8 cellular contexts compared by ENCODE assay signal in the genomic region with DNA sequence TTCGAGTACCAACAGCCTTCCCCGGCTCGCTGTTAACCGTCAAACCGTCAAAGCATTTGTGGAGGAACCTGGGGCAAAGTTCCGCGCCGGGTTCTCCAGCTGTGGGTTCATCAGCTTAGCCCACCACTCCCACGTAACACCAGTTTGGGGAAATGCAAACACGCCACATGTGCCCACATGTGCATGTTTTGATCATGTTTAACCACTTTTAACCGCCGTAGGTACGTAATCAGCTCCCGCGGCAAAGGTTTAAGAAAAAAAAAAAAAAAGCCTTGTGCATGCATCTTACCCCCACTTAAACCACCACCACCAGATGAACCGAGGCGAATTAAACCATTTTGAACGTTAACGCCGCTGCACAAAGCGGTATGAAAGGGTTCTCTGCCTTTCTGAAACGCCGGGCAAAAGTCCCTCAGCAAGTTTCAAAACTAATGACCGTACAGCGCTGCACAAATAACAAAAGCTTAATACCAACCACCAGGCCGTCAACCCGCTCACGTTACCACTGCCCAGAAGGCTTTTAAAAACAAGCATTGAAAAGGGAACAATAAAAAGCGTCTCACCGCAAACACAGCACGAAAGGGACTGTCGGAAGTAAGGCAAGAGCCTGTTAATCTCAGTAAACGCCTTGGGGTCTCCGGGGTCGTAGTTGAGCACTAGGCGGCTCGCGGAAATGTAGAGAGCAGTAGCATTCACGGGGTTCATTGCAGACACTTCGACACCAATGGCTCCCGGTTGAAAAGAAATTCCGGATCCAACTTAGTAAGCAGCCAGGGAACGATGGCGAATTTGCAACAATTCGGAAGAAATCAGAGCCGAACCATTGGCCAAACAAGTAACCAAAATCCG. TPM values are rescaled to one million over a fixed set of nuclear protein-coding genes. Genes with fewer than 3 reads are reported as not detected.
DNase-seq lines count a peak whose midpoint lies in the region; ATAC-seq and TF ChIP-seq lines count a peak whose summit lies in the region.

No MANE protein-coding gene starts in this region.

- peak overlapping the region; percentile 95 for H2AFZ ChIP-seq in mammary epithelial cell (ENCODE audit: low read depth, low read length)

- ATAC-seq in HG02678 (IDR thresholded peaks at IDR 0.05; ENCODE audit: unreplicated experiment), result no peak

- TF ChIP-seq CTCF in WERI-Rb-1 (IDR thresholded peaks at IDR 0.05; ENCODE audit: low read depth, low read length) (no peak), mammary epithelial cell (conservative IDR thresholded peaks at IDR 0.05 in 1 of 2, IDR thresholded peaks at IDR 0.05 in 1 of 2; ENCODE audit: extremely low read depth in 1 of 2, insufficient read depth in 1 of 2, low read depth in 1 of 2, low read length in 2 of 2) (no peak)

- H4K20me1 ChIP-seq in mammary epithelial cell (ENCODE audit: insufficient read depth, low read length), result peaks cover 10% of the 10 kb centered on the region

- 1% methylated on average over 43 of the region's 47 CpGs for WGBS in mammary epithelial cell (ENCODE audit: low coverage, missing lambda C conversion rate)

- H3K4me1 ChIP-seq in HUES6 (ENCODE audit: control insufficient read depth, insufficient read depth, low read length) (peaks cover 21% of the 10 kb centered on the region), mammary epithelial cell (ENCODE audit: insufficient read depth, low read length) (peaks cover 16% of the 10 kb centered on the region)

- H3K27me3 ChIP-seq in HUES6 (ENCODE audit: control insufficient read depth, insufficient read depth, low read length), result no peaks in the 10 kb centered on the region
- no peaks in the 10 kb centered on the region for H3K27me3 ChIP-seq in WERI-Rb-1 (ENCODE audit: insufficient read depth, low read depth, severe bottlenecking)
- no peaks in the 10 kb centered on the region for H3K27me3 ChIP-seq in mammary epithelial cell (ENCODE audit: insufficient read depth, low read length)

- peak overlapping the region; percentile 91 for H3K4me3 ChIP-seq in HUES6 (ENCODE audit: low read depth, low read length)
- H3K4me3 ChIP-seq in WERI-Rb-1 (ENCODE audit: low read depth, low read length), result peak overlapping the region; percentile 75
- H3K4me3 ChIP-seq in mammary epithelial cell (replicated peaks in 1 of 3; ENCODE audit: insufficient read depth in 1 of 3, low read depth in 2 of 3, low read length in 3 of 3), result peak overlapping the region; percentile 66 to 93 (median 92)

- dilution Hi-C loops in mammary epithelial cell (cut with HindIII; ENCODE audit: low sequenced_read_pairs), result loop anchor here (5.0 kb wide), 2 partner anchors 52 to 58 kb away; partner anchors contain the start of gene PCCB

- in situ Hi-C loops in ACHN (cut with HindIII; ENCODE audit: low pct_ligation_motif_present, low pct_unique_long_range_greater_than_20kb, low sequenced_read_pairs), result no loop called here
- in situ Hi-C loops in mammary epithelial cell (cut with MboI; ENCODE audit: low sequenced_read_pairs in 2 of 2), result loop anchor here in 1 of 2 donors (10.0 kb wide), 1 partner anchor 120 kb away; no protein-coding TSS in a partner anchor

- 0 out of 2 replicates have a peak, but pooled peaks cover 3% of the 10 kb centered on the region for H3K36me3 ChIP-seq in HUES6 (ENCODE audit: control insufficient read depth, insufficient read depth, low read length)
- H3K36me3 ChIP-seq in WERI-Rb-1, result peaks cover 33% of the 10 kb centered on the region
- H3K36me3 ChIP-seq in mammary epithelial cell (ENCODE audit: insufficient read depth, low read length), result no peaks in the 10 kb centered on the region

- H3K9ac ChIP-seq in HUES6 (ENCODE audit: low read length), result peak overlapping the region; percentile 87
- peak overlapping the region; percentile 93 for H3K9ac ChIP-seq in mammary epithelial cell (ENCODE audit: insufficient read depth, low read length)

- CTCF ChIA-PET in mammary epithelial cell (lab: Charles Lee; ENCODE audit: low non-redundant PET), result interaction anchor here (0.6 kb wide), 1 partner anchor 558 kb away, joined by 3 read pairs; the partner anchor contains the start of gene STAG1

- intact Hi-C loops in mammary epithelial cell (cut with micrococcal nuclease) (loop anchor here (10.0 kb wide), 2 partner anchors 150 to 820 kb away; no protein-coding TSS in a partner anchor), posterior vena cava (cut with DNase I) (loop anchor here (5.0 to 10.0 kb wide), 2 partner anchors 50 to 558 kb away; partner anchors contain the start of gene STAG1 (in 1 of the 2))

- peaks cover 65% of the 10 kb centered on the region for H3K79me2 ChIP-seq in mammary epithelial cell (ENCODE audit: insufficient read depth, low read length)

- DNase-seq in ACHN (peak; percentile 16), WERI-Rb-1 (no peak), mammary epithelial cell (peak; percentile 27), left kidney (ENCODE audit: low read depth, low spot score) (peak; percentile 71), posterior vena cava (ENCODE audit: low spot score) (no peak)
- DNase-seq in stimulated activated CD4-positive, alpha-beta T cell treated with anti-CD3 and anti-CD28 coated beads, TNF-alpha, amount 100 ng/mL, for 1 hour (ENCODE audit: low read depth in 3 of 3, low spot score in 1 of 3), result peak; percentile 12 to 31 (median 18)

- H3K27ac ChIP-seq in HUES6 (ENCODE audit: low read depth, low read length) (peak overlapping the region; percentile 88; the same call in 1 of the 2 replicates), WERI-Rb-1 (peak overlapping the region; percentile 100), mammary epithelial cell (ENCODE audit: insufficient read depth, low read depth, low read length) (peak overlapping the region; percentile 76)

- H3K4me2 ChIP-seq in mammary epithelial cell (ENCODE audit: insufficient read depth, low read depth, low read length), result peak overlapping the region; percentile 89

- H3K9me3 ChIP-seq in HUES6 (ENCODE audit: control insufficient read depth, insufficient read depth, low read depth, low read length) (peaks cover 2% of the 10 kb centered on the region; the same call in 1 of the 2 replicates), WERI-Rb-1 (ENCODE audit: severe bottlenecking) (no peaks in the 10 kb centered on the region), mammary epithelial cell (replicated peaks; ENCODE audit: insufficient read depth, low read length) (no peaks in the 10 kb centered on the region)

- BruUV-seq in mammary epithelial cell (replicated peaks; lab: Mats Ljungman, UMichigan), result no TSS peak

RNA-seq across cellular contexts. Expression of gene MSL2, which starts 1.5 kb away (rescaled TPM):
- 10 to 100 TPM; 15.2 to 20.7 TPM for total RNA-seq in mammary epithelial cell
- polyA plus RNA-seq in mammary epithelial cell, result 9.3 TPM
- polyA minus RNA-seq in mammary epithelial cell, result 37.2 TPM
- 10 to 100 TPM; 22.8 to 23.0 TPM for total RNA-seq in posterior vena cava

RNA-seq across cellular contexts. Expression of gene PCCB, which starts 55.5 kb away (rescaled TPM):
- total RNA-seq in mammary epithelial cell (10 to 100 TPM; 29.7 to 35.5 TPM), posterior vena cava (10 to 100 TPM; 22.3 to 23.7 TPM)
- 46.3 TPM for polyA plus RNA-seq in mammary epithelial cell
- polyA minus RNA-seq in mammary epithelial cell, result 82.4 TPM

Comparison
In these comparisons a context has a peak if more than half of its experiments do, and no peak if none do; other contexts are left out.
1. DNase-seq: peak in ACHN (single experiment), mammary epithelial cell (single experiment), left kidney (single experiment) and stimulated activated CD4-positive, alpha-beta T cell treated with anti-CD3 and anti-CD28 coated beads, TNF-alpha, amount 100 ng/mL, for 1 hour (3 of 3); none in WERI-Rb-1 (single experiment) and posterior vena cava (single experiment).
2. Peak in every context shown above with its lines, with median percentiles within 50 percentile points of each other: H3K27ac ChIP-seq and H3K4me3 ChIP-seq.